Comparison of ENCODE assay signal across 8 cellular contexts in genomic region chr9:92293452-92294296, GRCh38. TPM values are rescaled to one million over a fixed set of nuclear protein-coding genes. Genes with fewer than 3 reads are reported as not detected.
DNase-seq lines count a peak whose midpoint lies in the region; ATAC-seq and TF ChIP-seq lines count a peak whose summit lies in the region.

Gene IARS1 (minus strand): TSS chr9:92293697. CDS start chr9:92289419, 4,278 bp downstream.

- TF ChIP-seq CTCF in epithelial cell of esophagus (IDR thresholded peaks at IDR 0.05; ENCODE audit: insufficient read depth, low read depth, low read length, missing control alignments), result peak; percentile 41

- TF ChIP-seq EP300 in Ishikawa (IDR thresholded peaks at IDR 0.05; ENCODE audit: borderline replicate concordance), result peak; percentile 10; the same call in 1 of the 2 replicates

- H3K9me3 ChIP-seq in mononuclear cell (ENCODE audit: low read depth, low read length), result no peaks in the 10 kb centered on the region

- H3K4me3 ChIP-seq in epithelial cell of esophagus (ENCODE audit: low read length), result peak within 1 kb of the TSS; percentile 91
- peak within 1 kb of the TSS; percentile 85 for H3K4me3 ChIP-seq in mononuclear cell (ENCODE audit: low read length)

- peak; percentile 92 for ATAC-seq in GM21576 (IDR thresholded peaks at IDR 0.05; ENCODE audit: unreplicated experiment)

- no peaks in the 10 kb centered on the region for H3K27me3 ChIP-seq in mononuclear cell (ENCODE audit: insufficient read depth, low read length)

- TF ChIP-seq RAD21 in Ishikawa (IDR thresholded peaks at IDR 0.05; ENCODE audit: low read depth), result no peak

- peaks cover 25% of the 10 kb centered on the region for H3K4me1 ChIP-seq in mononuclear cell (ENCODE audit: insufficient read depth, low read length)

- DNase-seq in DMS53 (lab: John Stamatoyannopoulos, UW) (peak; percentile 97), OCI-M2 (lab: John Stamatoyannopoulos, UW; ENCODE audit: unreplicated experiment) (peak; percentile 93), activated T-cell treated with anti-CD3 and anti-CD28 coated beads for 4 hours (peak; percentile 100), epithelial cell of esophagus (ENCODE audit: low read depth) (peak; percentile 99)
- DNase-seq in stimulated activated CD8-positive, alpha-beta memory T cell treated with anti-CD3 and anti-CD28 coated beads, Interleukin-4, amount 100 ng/mL, for 1 hour (ENCODE audit: low read depth in 2 of 2, low spot score in 1 of 2), result peak; percentile 99 to 100

TF ChIP-seq in Ishikawa, 13 proteins besides CTCF, POLR2A, EP300 and RAD21:
- TF ChIP-seq ZBTB7A (IDR thresholded peaks at IDR 0.05; ENCODE audit: low read depth) (peak; percentile 66; the same call in 1 of the 2 replicates), NFIC (IDR thresholded peaks at IDR 0.05) (no peak), USF1 (IDR thresholded peaks at IDR 0.05) (peak; percentile 72), EGR1 (IDR thresholded peaks at IDR 0.05) (no peak), TCF12 (IDR thresholded peaks at IDR 0.05; ENCODE audit: low read depth) (peak; percentile 66), MAX (IDR thresholded peaks at IDR 0.05) (peak; percentile 100), CEBPB (IDR thresholded peaks at IDR 0.05) (peak; percentile 93), TAF1 (IDR thresholded peaks at IDR 0.05; ENCODE audit: low read depth) (peak; percentile 81), FOXM1 (IDR thresholded peaks at IDR 0.05; ENCODE audit: borderline replicate concordance, low read depth) (peak; percentile 49; the same call in 1 of the 2 replicates), TEAD4 (IDR thresholded peaks at IDR 0.05) (peak; percentile 22; the same call in 1 of the 2 replicates), YY1 (IDR thresholded peaks at IDR 0.05; ENCODE audit: low read depth) (peak; percentile 77), CREB1 (IDR thresholded peaks at IDR 0.05; ENCODE audit: low read depth) (peak; percentile 63; the same call in 1 of the 2 replicates)
- TF ChIP-seq, protein P1, sequence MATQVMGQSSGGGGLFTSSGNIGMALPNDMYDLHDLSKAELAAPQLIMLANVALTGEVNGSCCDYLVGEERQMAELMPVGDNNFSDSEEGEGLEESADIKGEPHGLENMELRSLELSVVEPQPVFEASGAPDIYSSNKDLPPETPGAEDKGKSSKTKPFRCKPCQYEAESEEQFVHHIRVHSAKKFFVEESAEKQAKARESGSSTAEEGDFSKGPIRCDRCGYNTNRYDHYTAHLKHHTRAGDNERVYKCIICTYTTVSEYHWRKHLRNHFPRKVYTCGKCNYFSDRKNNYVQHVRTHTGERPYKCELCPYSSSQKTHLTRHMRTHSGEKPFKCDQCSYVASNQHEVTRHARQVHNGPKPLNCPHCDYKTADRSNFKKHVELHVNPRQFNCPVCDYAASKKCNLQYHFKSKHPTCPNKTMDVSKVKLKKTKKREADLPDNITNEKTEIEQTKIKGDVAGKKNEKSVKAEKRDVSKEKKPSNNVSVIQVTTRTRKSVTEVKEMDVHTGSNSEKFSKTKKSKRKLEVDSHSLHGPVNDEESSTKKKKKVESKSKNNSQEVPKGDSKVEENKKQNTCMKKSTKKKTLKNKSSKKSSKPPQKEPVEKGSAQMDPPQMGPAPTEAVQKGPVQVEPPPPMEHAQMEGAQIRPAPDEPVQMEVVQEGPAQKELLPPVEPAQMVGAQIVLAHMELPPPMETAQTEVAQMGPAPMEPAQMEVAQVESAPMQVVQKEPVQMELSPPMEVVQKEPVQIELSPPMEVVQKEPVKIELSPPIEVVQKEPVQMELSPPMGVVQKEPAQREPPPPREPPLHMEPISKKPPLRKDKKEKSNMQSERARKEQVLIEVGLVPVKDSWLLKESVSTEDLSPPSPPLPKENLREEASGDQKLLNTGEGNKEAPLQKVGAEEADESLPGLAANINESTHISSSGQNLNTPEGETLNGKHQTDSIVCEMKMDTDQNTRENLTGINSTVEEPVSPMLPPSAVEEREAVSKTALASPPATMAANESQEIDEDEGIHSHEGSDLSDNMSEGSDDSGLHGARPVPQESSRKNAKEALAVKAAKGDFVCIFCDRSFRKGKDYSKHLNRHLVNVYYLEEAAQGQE (IDR thresholded peaks at IDR 0.05; ENCODE audit: low read depth), result no peak

RNA-seq across cellular contexts. Expression of gene IARS1, which starts in this region (rescaled TPM):
- total RNA-seq in mononuclear cell, result 87.9 TPM

Comparison
In these comparisons a context has a peak if more than half of its experiments do, and no peak if none do; other contexts are left out.
1. Peak in every context shown above with its lines: DNase-seq, ATAC-seq and H3K4me3 ChIP-seq.